6 cellular contexts compared by ENCODE assay signal in the genomic region with DNA sequence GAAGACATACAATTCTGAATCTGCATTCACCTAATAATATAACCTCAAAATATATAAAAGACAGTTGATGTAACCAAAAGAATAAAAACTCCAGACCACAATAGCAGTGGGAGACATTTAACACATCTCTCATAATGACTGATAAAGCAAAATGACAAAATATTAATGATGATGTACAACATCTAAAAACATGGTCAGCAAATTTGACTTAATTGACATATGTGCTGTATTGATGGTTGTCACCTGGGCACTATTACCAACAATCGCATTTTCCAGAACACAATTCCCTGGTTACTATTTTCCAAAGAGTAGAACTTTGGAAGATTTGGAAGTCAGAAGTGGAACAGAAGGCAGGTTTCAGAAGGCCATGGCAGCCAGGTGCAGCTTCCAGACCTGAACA.
"Had no signal": no experiment of that assay in that cellular context is flagged by ENCODE, and none has a peak within 500 bp of the region (broad histone marks: within the 10 kb centered on the region; RNA-seq: fewer than 3 reads in every experiment).

No MANE protein-coding gene starts in this region.

- H3K4me2 ChIP-seq: KMS-11 had no signal

- H3K27ac ChIP-seq: HL-60, KMS-11 had no signal

- H3K9ac ChIP-seq: KMS-11 had no signal

- FAIRE-seq: HTR-8/SVneo had no signal

- DNase-seq: Karpas-422, KBM-7, KG1 had no signal
